ENCODE assay signal across 8 cellular contexts in genomic region chr3:100209948-100210776, GRCh38. TPM values are rescaled to one million over a fixed set of nuclear protein-coding genes. Genes with fewer than 3 reads are reported as not detected.
DNase-seq lines count a peak whose midpoint lies in the region; ATAC-seq, FAIRE-seq and TF ChIP-seq lines count a peak whose summit lies in the region.

No MANE protein-coding gene starts in this region.

- TF ChIP-seq CTCF in fibroblast of the aortic adventitia (IDR thresholded peaks at IDR 0.05; ENCODE audit: insufficient read depth, low read length) = no peak

- TF ChIP-seq POLR2A in GM18505 (IDR thresholded peaks at IDR 0.05; ENCODE audit: borderline replicate concordance, extremely low read depth, insufficient read depth, insufficient read length) = no peak
- TF ChIP-seq POLR2A in H54 (IDR thresholded peaks at IDR 0.05; ENCODE audit: low read depth, low read length) = no peak

- ATAC-seq in GM18505 (IDR thresholded peaks at IDR 0.05; ENCODE audit: unreplicated experiment) (peak; percentile 88), GM21737 (IDR thresholded peaks at IDR 0.05; ENCODE audit: unreplicated experiment) (peak; percentile 92)
- ATAC-seq in stimulated activated naive CD8-positive, alpha-beta T cell treated with anti-CD3 and anti-CD28 coated beads, Interleukin-15, Interleukin-2, amounts not matched to agents 100 U/mL and 50 U/mL, for 24 hours = peak; percentile 80

- FAIRE-seq in RCC 7860 (lab: Jason Lieb, UNC) = no peak
- FAIRE-seq in H54 (lab: Jason Lieb, UNC) = no peak

- no peak overlapping the region for H3K4me3 ChIP-seq in fibroblast of the aortic adventitia (ENCODE audit: low read depth, low read length)

- peak; percentile 17 for DNase-seq in NAMALWA (ENCODE audit: low spot score)
- DNase-seq in fibroblast of the aortic adventitia (ENCODE audit: low read depth) = peak; percentile 4
- DNase-seq in stimulated activated naive CD8-positive, alpha-beta T cell treated with anti-CD3 and anti-CD28 coated beads, Interleukin-15, Interleukin-2, amounts not matched to agents 100 U/mL and 50 U/mL, for 24 hours = no peak
- DNase-seq in RCC 7860 (ENCODE audit: low spot score) = no peak
- DNase-seq in pons (ENCODE audit: low spot score) = no peak
- no peak for DNase-seq in H54 (ENCODE audit: insufficient read length, low spot score)

RNA-seq across cellular contexts. Expression of gene TBC1D23, which starts 50.6 kb away (rescaled TPM):
- total RNA-seq in fibroblast of the aortic adventitia (ENCODE audit: low replicate concordance) = 76.4 and 157 TPM in 2 replicates

Comparison
In these comparisons a context has a peak if more than half of its experiments do, and no peak if none do; other contexts are left out.
1. DNase-seq: peak in NAMALWA (single experiment) and fibroblast of the aortic adventitia (single experiment); none in stimulated activated naive CD8-positive, alpha-beta T cell treated with anti-CD3 and anti-CD28 coated beads, Interleukin-15, Interleukin-2, amounts not matched to agents 100 U/mL and 50 U/mL, for 24 hours (single experiment), RCC 7860 (single experiment), pons (single experiment) and H54 (single experiment).
2. Peak in every context shown above with its lines, with median percentiles within 50 percentile points of each other: ATAC-seq.